In genomic region chr5:149922950-149923349, GRCh38 we compare ENCODE assay signal across 33 cellular contexts. TPM values are rescaled to one million over a fixed set of nuclear protein-coding genes. Genes with fewer than 3 reads are reported as not detected.
"Had no signal": no experiment of that assay in that cellular context is flagged by ENCODE, and none has a peak within 500 bp of the region (broad histone marks: within the 10 kb centered on the region; RNA-seq: fewer than 3 reads in every experiment).

No MANE protein-coding gene starts in this region.

- H3K4me1 ChIP-seq: pancreas, prostate gland, right lobe of liver, spleen, suprapubic skin, testis, transverse colon, upper lobe of right lung, uterus had no signal

- H3K27ac ChIP-seq: neutrophil, pancreas, prostate gland, right lobe of liver, skin epidermis, spleen, suprapubic skin, testis, tibial artery, transverse colon, upper lobe of right lung, uterus had no signal

- DNase-seq: naive thymus-derived CD8-positive, alpha-beta T cell; nephron progenitor cell; nucleus accumbens; pancreas; right cardiac atrium; right lobe of liver; spleen; stimulated activated CD4-positive, alpha-beta T cell treated with anti-CD3 and anti-CD28 coated beads, Interleukin-12 subunit alpha, Interleukin-12 subunit beta, amount 100 ng/mL, for 4 hours; stimulated activated CD4-positive, alpha-beta T cell treated with anti-CD3 and anti-CD28 coated beads, Interleukin-1b, Interleukin-23, amount 100 ng/mL, for 48 hours; stimulated activated CD4-positive, alpha-beta T cell treated with anti-CD3 and anti-CD28 coated beads, Interleukin-4, amount 100 ng/mL, for 1 hour; stimulated activated CD4-positive, alpha-beta T cell treated with anti-CD3 and anti-CD28 coated beads, Interleukin-4, amount 100 ng/mL, for 4 hours; stimulated activated CD8-positive, alpha-beta memory T cell treated with anti-CD3 and anti-CD28 coated beads, Interleukin-4, amount 100 ng/mL, for 48 hours; stimulated activated naive CD4-positive, alpha-beta T cell; stimulated activated naive CD8-positive, alpha-beta T cell treated with anti-CD3 and anti-CD28 coated beads, Interleukin-15, amount 100 ng/mL, for 72 hours; stimulated activated naive CD8-positive, alpha-beta T cell treated with anti-CD3 and anti-CD28 coated beads, Interleukin-15, Interleukin-2, amounts not matched to agents 100 U/mL and 50 U/mL, for 24 hours; substantia nigra; testis; tibial artery; transverse colon; upper lobe of right lung; uterus had no signal

- H3K27me3 ChIP-seq: neutrophil, pancreas, right lobe of liver, spleen, suprapubic skin, testis, tibial artery, transverse colon, upper lobe of right lung, uterus had no signal

- H3K4me2 ChIP-seq: smooth muscle cell had no signal

- H3K36me3 ChIP-seq: neutrophil, pancreas, prostate gland, right lobe of liver, spleen, suprapubic skin, tibial artery, transverse colon, upper lobe of right lung, uterus had no signal

- H3K4me3 ChIP-seq: pancreas, prostate gland, right lobe of liver, skin epidermis, smooth muscle cell, spleen, suprapubic skin, testis, tibial artery, transverse colon, upper lobe of right lung, uterus had no signal

- ATAC-seq: naive thymus-derived CD8-positive, alpha-beta T cell; natural killer cell treated with Interleukin-12 subunit alpha and Interleukin-12 subunit beta and Interleukin-15 and Interleukin-18, amount 100 ng/mL, for 72 hours; pancreas; right cardiac atrium; right lobe of liver; stimulated activated memory B cell treated with anti-CD40 and anti-IgM and Interleukin-4, amounts not matched to agents 10 μg/mL and 1 μg/mL and 100 μg/mL, for 72 hours; stimulated activated naive CD8-positive, alpha-beta T cell treated with anti-CD3 and anti-CD28 coated beads, Interleukin-15, amount 100 ng/mL, for 72 hours; stimulated activated naive CD8-positive, alpha-beta T cell treated with anti-CD3 and anti-CD28 coated beads, Interleukin-15, Interleukin-2, amounts not matched to agents 100 U/mL and 50 U/mL, for 24 hours; upper lobe of right lung had no signal

- H3K9me3 ChIP-seq: neutrophil, pancreas, prostate gland, right lobe of liver, spleen, suprapubic skin, testis, tibial artery, transverse colon, upper lobe of right lung, uterus had no signal

RNA-seq across cellular contexts. Expression of gene PDE6A, which starts 21.6 kb away (rescaled TPM):
- total RNA-seq: naive thymus-derived CD8-positive, alpha-beta T cell; natural killer cell treated with Interleukin-12 subunit alpha and Interleukin-12 subunit beta and Interleukin-15 and Interleukin-18, amount 100 ng/mL, for 72 hours; neural crest cell; omental fat pad; osteocyte; pancreas; posterior vena cava; pulmonary artery endothelial cell; right lobe of liver; smooth muscle cell; spleen had no signal
- polyA plus RNA-seq: naive thymus-derived CD8-positive, alpha-beta T cell; pancreas; spleen had no signal
